In genomic region chr16:55393976-55394375, GRCh38 we compare ENCODE assay signal across 28 cellular contexts.
"Had no signal": no experiment of that assay in that cellular context is flagged by ENCODE, and none has a peak within 500 bp of the region (broad histone marks: within the 10 kb centered on the region; RNA-seq: fewer than 3 reads in every experiment).

No MANE protein-coding gene starts in this region.

- H3K27me3 Mint-ChIP-seq: activated CD4-positive, alpha-beta T cell treated with anti-CD3 and anti-CD28 coated beads, Interleukin-2, amount 10 ng/mL, durations not matched to agents 24 days and 14 days; activated naive CD4-positive, alpha-beta T cell treated with anti-CD3 and anti-CD28 coated beads, Interleukin-2, amount 10 ng/mL, durations not matched to agents 7 days and 5 days had no signal

- H3K9me3 Mint-ChIP-seq: activated CD4-positive, alpha-beta T cell treated with anti-CD3 and anti-CD28 coated beads, Interleukin-2, amount 10 ng/mL, durations not matched to agents 24 days and 14 days; activated naive CD4-positive, alpha-beta T cell treated with anti-CD3 and anti-CD28 coated beads, Interleukin-2, amount 10 ng/mL, durations not matched to agents 7 days and 5 days; activated naive CD8-positive, alpha-beta T cell treated with anti-CD3 and anti-CD28 coated beads for 36 hours; activated T-cell treated with anti-CD3 and anti-CD28 coated beads, Interleukin-2, amount 50 U/mL, for 4 hours; activated T-helper 17 cell treated with anti-CD3 and anti-CD28 coated beads, Interleukin-2, amount 50 U/mL, for 72 hours; IgD-negative memory B cell; T-helper 1 cell treated with Interleukin-12 subunit alpha and Interleukin-12 subunit beta and Interleukin-4 antibody, amounts not matched to agents 30 μg/mL and 1 μg/mL, for 36 hours; WTC11 had no signal

- H3K4me1 ChIP-seq: SJSA1 had no signal

- H3K4me3 ChIP-seq: SJSA1 had no signal

- H3K4me2 ChIP-seq: KMS-11 had no signal

- H3K9me3 ChIP-seq: SJSA1 had no signal

- H3K27ac ChIP-seq: KMS-11, SJSA1 had no signal

- ATAC-seq: activated T-cell treated with anti-CD3 and anti-CD28 coated beads, Interleukin-2, amount 50 U/mL, for 4 hours; activated T-helper 17 cell treated with anti-CD3 and anti-CD28 coated beads, Interleukin-2, amount 50 U/mL, for 72 hours; Panc1; SK-N-SH treated with all-trans-retinoic acid at 6 μM for 48 hours; WTC11 had no signal

- DNase-seq: activated CD4-positive, alpha-beta T cell treated with anti-CD3 and anti-CD28 coated beads for 1 hour; activated CD4-positive, alpha-beta T cell treated with anti-CD3 and anti-CD28 coated beads, Interleukin-2, amount 10 ng/mL, durations not matched to agents 24 days and 14 days; activated CD4-positive, alpha-beta T cell treated with anti-CD3 and anti-CD28 coated beads, Interleukin-2, amount 50 U/mL, for 48 hours; activated CD8-positive, alpha-beta memory T cell treated with anti-CD3 and anti-CD28 coated beads for 24 hours; activated gamma-delta T cell; activated naive CD4-positive, alpha-beta T cell treated with anti-CD3 and anti-CD28 coated beads, Interleukin-2, amount 10 ng/mL, durations not matched to agents 7 days and 5 days; activated naive CD8-positive, alpha-beta T cell treated with anti-CD3 and anti-CD28 coated beads for 36 hours; activated T-cell treated with anti-CD3 and anti-CD28 coated beads, Interleukin-2, amount 50 U/mL, for 4 hours; NCI-H1092; NCI-H1417; NCI-H1694; NCI-H2029; NCI-H345; NCI-H510A; NCI-H526 treated with DMSO at 0.1 percent for 48 hours; NCI-H82; OCI-M1; Right ventricle myocardium superior; RPMI8226; SW 1271 had no signal

- H3K9ac ChIP-seq: KMS-11 had no signal

- H3K36me3 ChIP-seq: SJSA1 had no signal

- H3K27ac Mint-ChIP-seq: activated CD4-positive, alpha-beta T cell treated with anti-CD3 and anti-CD28 coated beads, Interleukin-2, amount 10 ng/mL, durations not matched to agents 24 days and 14 days; activated naive CD4-positive, alpha-beta T cell treated with anti-CD3 and anti-CD28 coated beads, Interleukin-2, amount 10 ng/mL, durations not matched to agents 7 days and 5 days; activated naive CD8-positive, alpha-beta T cell treated with anti-CD3 and anti-CD28 coated beads for 36 hours; activated T-helper 17 cell treated with anti-CD3 and anti-CD28 coated beads, Interleukin-2, amount 50 U/mL, for 72 hours; IgD-negative memory B cell; T-helper 1 cell treated with Interleukin-12 subunit alpha and Interleukin-12 subunit beta and Interleukin-4 antibody, amounts not matched to agents 30 μg/mL and 1 μg/mL, for 36 hours; WTC11 had no signal

- H3K36me3 Mint-ChIP-seq: activated naive CD4-positive, alpha-beta T cell treated with anti-CD3 and anti-CD28 coated beads, Interleukin-2, amount 10 ng/mL, durations not matched to agents 7 days and 5 days; activated naive CD8-positive, alpha-beta T cell treated with anti-CD3 and anti-CD28 coated beads for 36 hours; IgD-negative memory B cell; WTC11 had no signal

- H3K4me1 Mint-ChIP-seq: activated CD4-positive, alpha-beta T cell treated with anti-CD3 and anti-CD28 coated beads, Interleukin-2, amount 10 ng/mL, durations not matched to agents 24 days and 14 days; activated naive CD4-positive, alpha-beta T cell treated with anti-CD3 and anti-CD28 coated beads, Interleukin-2, amount 10 ng/mL, durations not matched to agents 7 days and 5 days; activated naive CD8-positive, alpha-beta T cell treated with anti-CD3 and anti-CD28 coated beads for 36 hours; activated T-helper 17 cell treated with anti-CD3 and anti-CD28 coated beads, Interleukin-2, amount 50 U/mL, for 72 hours; IgD-negative memory B cell had no signal

- H3K4me3 Mint-ChIP-seq: activated CD4-positive, alpha-beta T cell treated with anti-CD3 and anti-CD28 coated beads, Interleukin-2, amount 10 ng/mL, durations not matched to agents 24 days and 14 days; activated naive CD4-positive, alpha-beta T cell treated with anti-CD3 and anti-CD28 coated beads, Interleukin-2, amount 10 ng/mL, durations not matched to agents 7 days and 5 days; activated naive CD8-positive, alpha-beta T cell treated with anti-CD3 and anti-CD28 coated beads for 36 hours; activated T-cell treated with anti-CD3 and anti-CD28 coated beads, Interleukin-2, amount 50 U/mL, for 4 hours; activated T-helper 17 cell treated with anti-CD3 and anti-CD28 coated beads, Interleukin-2, amount 50 U/mL, for 72 hours; IgD-negative memory B cell; T-helper 1 cell treated with Interleukin-12 subunit alpha and Interleukin-12 subunit beta and Interleukin-4 antibody, amounts not matched to agents 30 μg/mL and 1 μg/mL, for 36 hours; WTC11 had no signal
